In the genomic region with DNA sequence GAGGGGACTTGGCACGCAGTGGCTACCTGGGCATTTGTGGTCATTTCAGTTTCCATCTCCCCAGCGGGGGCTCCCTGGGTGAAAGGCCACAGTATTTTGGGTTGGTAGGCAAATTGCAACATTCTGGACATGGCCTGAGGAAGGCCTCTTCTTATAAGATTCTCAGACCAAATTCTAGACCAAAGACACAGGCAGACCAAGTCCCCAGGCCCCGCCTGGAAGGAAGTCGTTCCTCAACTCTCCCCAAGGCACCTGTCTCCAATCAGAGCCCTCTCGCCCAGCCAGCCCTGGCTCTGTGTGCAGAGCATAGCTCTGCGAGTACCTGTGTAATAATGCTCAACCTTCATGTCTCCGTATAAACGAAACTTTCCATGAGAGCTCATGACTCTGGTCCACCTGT, we compare ENCODE assay signal across 18 cellular contexts. TPM values are rescaled to one million over a fixed set of nuclear protein-coding genes. Genes with fewer than 3 reads are reported as not detected.
"Had no signal": no experiment of that assay in that cellular context is flagged by ENCODE, and none has a peak within 500 bp of the region (broad histone marks: within the 10 kb centered on the region; RNA-seq: fewer than 3 reads in every experiment).

No MANE protein-coding gene starts in this region.

- H3K9me3 Mint-ChIP-seq: activated CD4-positive, alpha-beta memory T cell treated with anti-CD3 and anti-CD28 coated beads for 36 hours; activated T-cell treated with anti-CD3 and anti-CD28 coated beads, Interleukin-2, amount 50 U/mL, for 72 hours; endodermal cell had no signal

- ATAC-seq: gastrocnemius medialis, left colon had no signal

- H3K27me3 ChIP-seq: dorsolateral prefrontal cortex, gastrocnemius medialis, heart right ventricle, stomach, testis had no signal

- H3K4me3 Mint-ChIP-seq: activated CD4-positive, alpha-beta memory T cell treated with anti-CD3 and anti-CD28 coated beads for 36 hours; activated CD4-positive, alpha-beta T cell treated with anti-CD3 and anti-CD28 coated beads for 36 hours; activated T-cell treated with anti-CD3 and anti-CD28 coated beads, Interleukin-2, amount 50 U/mL, for 72 hours; endodermal cell had no signal

- DNase-seq: activated CD4-positive, alpha-beta memory T cell treated with anti-CD3 and anti-CD28 coated beads for 36 hours; activated CD4-positive, alpha-beta T cell treated with anti-CD3 and anti-CD28 coated beads for 36 hours; activated T-cell treated with anti-CD3 and anti-CD28 coated beads, Interleukin-2, amount 50 U/mL, for 72 hours; dorsolateral prefrontal cortex; endodermal cell; erythroblast; gastrocnemius medialis; heart right ventricle; left colon; retina; SK-N-SH; stimulated activated CD4-positive, alpha-beta T cell treated with anti-CD3 and anti-CD28 coated beads, Interleukin-4, amount 100 ng/mL, for 4 hours; stimulated activated CD8-positive, alpha-beta memory T cell treated with anti-CD3 and anti-CD28 coated beads, Interleukin-4, amount 100 ng/mL, for 48 hours; stomach; T-helper 1 cell; testis; WERI-Rb-1 had no signal

- H3K27ac ChIP-seq: gastrocnemius medialis, testis, WERI-Rb-1 had no signal

- H3K27ac Mint-ChIP-seq: activated CD4-positive, alpha-beta memory T cell treated with anti-CD3 and anti-CD28 coated beads for 36 hours; activated CD4-positive, alpha-beta T cell treated with anti-CD3 and anti-CD28 coated beads for 36 hours; activated T-cell treated with anti-CD3 and anti-CD28 coated beads, Interleukin-2, amount 50 U/mL, for 72 hours; endodermal cell had no signal

- H3K9me3 ChIP-seq: gastrocnemius medialis, heart right ventricle, SK-N-SH, stomach, testis had no signal

- H3K4me1 Mint-ChIP-seq: activated CD4-positive, alpha-beta T cell treated with anti-CD3 and anti-CD28 coated beads for 36 hours; endodermal cell had no signal

- H3K27me3 Mint-ChIP-seq: activated CD4-positive, alpha-beta memory T cell treated with anti-CD3 and anti-CD28 coated beads for 36 hours; activated CD4-positive, alpha-beta T cell treated with anti-CD3 and anti-CD28 coated beads for 36 hours had no signal

RNA-seq across cellular contexts. Expression of gene GRIP2, which starts 53.1 kb away (rescaled TPM):
- total RNA-seq: activated CD4-positive, alpha-beta memory T cell treated with anti-CD3 and anti-CD28 coated beads for 36 hours; activated CD4-positive, alpha-beta T cell treated with anti-CD3 and anti-CD28 coated beads for 36 hours; lung microvascular endothelial cell had no signal
